ENCODE assay signal across 19 cellular contexts in the genomic region with DNA sequence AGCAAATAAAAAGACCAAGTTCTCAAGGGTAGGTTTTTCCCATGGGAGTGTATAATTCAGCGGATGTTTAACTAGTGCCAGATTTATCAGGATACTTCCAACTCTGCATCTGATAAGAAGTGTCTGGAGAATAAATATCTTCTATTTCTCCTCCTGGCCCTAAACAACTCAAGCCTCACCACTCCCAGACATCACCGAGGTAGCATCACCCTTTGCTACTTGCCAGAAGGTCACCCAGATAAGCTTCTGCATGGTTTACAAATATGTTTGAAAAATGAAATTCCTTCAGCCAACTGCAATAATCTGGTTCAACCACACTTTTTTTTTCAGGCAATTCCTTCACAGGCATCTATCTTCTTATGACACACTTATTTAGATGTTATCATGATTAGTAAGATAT.
"Had no signal": no experiment of that assay in that cellular context is flagged by ENCODE, and none has a peak within 500 bp of the region (broad histone marks: within the 10 kb centered on the region; RNA-seq: fewer than 3 reads in every experiment).

No MANE protein-coding gene starts in this region.

- H3K27me3 ChIP-seq: gastroesophageal sphincter, ovary, right atrium auricular region, sigmoid colon, stomach had no signal

- H3K27ac ChIP-seq: gastroesophageal sphincter, ovary, right atrium auricular region, sigmoid colon, skin epidermis, stomach had no signal

- H3K4me3 Mint-ChIP-seq: central memory CD8-positive, alpha-beta T cell; dendritic cell treated with granulocyte-macrophage colony-stimulating factor and Interleukin-4, amounts not matched to agents 40 ng/mL and 50 ng/mL, for 4 days; effector memory CD8-positive, alpha-beta T cell; immature natural killer cell; naive thymus-derived CD8-positive, alpha-beta T cell had no signal

- H3K27ac Mint-ChIP-seq: dendritic cell treated with granulocyte-macrophage colony-stimulating factor and Interleukin-4, amounts not matched to agents 40 ng/mL and 50 ng/mL, for 4 days; effector memory CD8-positive, alpha-beta T cell; immature natural killer cell; naive thymus-derived CD8-positive, alpha-beta T cell had no signal

- H3K9me3 Mint-ChIP-seq: dendritic cell treated with granulocyte-macrophage colony-stimulating factor and Interleukin-4, amounts not matched to agents 40 ng/mL and 50 ng/mL, for 4 days had no signal

- H3K4me3 ChIP-seq: gastroesophageal sphincter, mucosa of descending colon, ovary, right atrium auricular region, sigmoid colon, skin epidermis, stomach had no signal

- H3K4me1 ChIP-seq: gastroesophageal sphincter, sigmoid colon, stomach had no signal

- H3K36me3 ChIP-seq: gastroesophageal sphincter, ovary, right atrium auricular region, sigmoid colon, stomach had no signal

- H3K27me3 Mint-ChIP-seq: dendritic cell treated with granulocyte-macrophage colony-stimulating factor and Interleukin-4, amounts not matched to agents 40 ng/mL and 50 ng/mL, for 4 days; effector memory CD8-positive, alpha-beta T cell had no signal

- H3K4me1 Mint-ChIP-seq: central memory CD8-positive, alpha-beta T cell; immature natural killer cell; naive thymus-derived CD8-positive, alpha-beta T cell had no signal

- H3K9me3 ChIP-seq: gastroesophageal sphincter, mucosa of descending colon, ovary, right atrium auricular region, sigmoid colon, stomach had no signal

- DNase-seq: effector memory CD8-positive, alpha-beta T cell; foreskin fibroblast; glutamatergic neuron; immature natural killer cell; kidney; left cardiac atrium; mucosa of descending colon; naive thymus-derived CD8-positive, alpha-beta T cell; ovary; sigmoid colon; stimulated activated naive CD4-positive, alpha-beta T cell; stomach; substantia nigra; trophoblast cell had no signal

- ATAC-seq: effector memory CD8-positive, alpha-beta T cell; gastroesophageal sphincter; left cardiac atrium; mucosa of descending colon; naive thymus-derived CD8-positive, alpha-beta T cell had no signal

- H3K36me3 Mint-ChIP-seq: immature natural killer cell had no signal
